In genomic region chr1:45359882-45360513, GRCh38 we compare ENCODE assay signal across 8 cellular contexts. TPM values are rescaled to one million over a fixed set of nuclear protein-coding genes. Genes with fewer than 3 reads are reported as not detected.
DNase-seq lines count a peak whose midpoint lies in the region; ATAC-seq and TF ChIP-seq lines count a peak whose summit lies in the region.

No MANE protein-coding gene starts in this region.

- H3K27me3 ChIP-seq in Peyer's patch (no peaks in the 10 kb centered on the region), adrenal gland (no peaks in the 10 kb centered on the region)

- intact Hi-C loops in adrenal gland (cut with DNase I) (loop anchor here (5.0 kb wide), 3 partner anchors 132 to 212 kb away; partner anchors contain the start of gene TESK2 (in 1 of the 2)), left cardiac atrium (cut with DNase I) (loop anchor here (2.0 to 5.0 kb wide), 4 partner anchors 131 to 212 kb away; partner anchors contain the start of gene TESK2 (in 2 of the 2))

- ATAC-seq in left cardiac atrium: peak; percentile 82 to 88
- no peak for ATAC-seq in GM19463 (IDR thresholded peaks at IDR 0.05; ENCODE audit: unreplicated experiment)

- H3K4me1 ChIP-seq in Peyer's patch (peaks cover 0 to 20% (median 0%) of the 10 kb centered on the region in 4 donors), adrenal gland (replicated peaks in 1 of 2) (peaks cover 3 to 20% of the 10 kb centered on the region in 2 donors)

- H3K36me3 ChIP-seq in Peyer's patch (no peaks in the 10 kb centered on the region), adrenal gland (replicated peaks in 1 of 2) (no peaks in the 10 kb centered on the region)

- H3K9me3 ChIP-seq in Peyer's patch: no peaks in the 10 kb centered on the region
- no peaks in the 10 kb centered on the region for H3K9me3 ChIP-seq in adrenal gland (replicated peaks in 1 of 3)

- H3K4me3 ChIP-seq in Peyer's patch (peak overlapping the region in 1 of 4 donors; percentile 8), adrenal gland (no peak overlapping the region)

- WGBS in adrenal gland, 4 donors: 12 to 18% (median 16%) methylated on average over 7 of the region's 7 CpGs

- H3K27ac ChIP-seq in Peyer's patch (peak overlapping the region; percentile 35 to 60 (median 45)), adrenal gland (peak overlapping the region in 2 of 5 donors; percentile 67 to 68)

- DNase-seq in COLO668 (lab: John Stamatoyannopoulos, UW; ENCODE audit: unreplicated experiment): peak; percentile 67
- DNase-seq in HUDEP-2 (lab: John Stamatoyannopoulos, UW; ENCODE audit: unreplicated experiment in 76 of 76): peak in 44 of 76 experiments; percentile 2 to 57 (median 18)
- DNase-seq in Peyer's patch: peak in 2 of 3 donors; percentile 70 to 84
- DNase-seq in adrenal gland: peak; percentile 66 to 90 (median 76)
- peak; percentile 75 for DNase-seq in left cardiac atrium
- DNase-seq in retina: peak; percentile 44
- no peak for DNase-seq in mesenteric fat pad (ENCODE audit: low spot score)

- no peak for TF ChIP-seq POLR2A in Peyer's patch (IDR thresholded peaks at IDR 0.05)
- no peak for TF ChIP-seq POLR2A in adrenal gland (IDR thresholded peaks at IDR 0.05)

- peak; percentile 43 to 80 (median 70) for TF ChIP-seq CTCF in Peyer's patch (IDR thresholded peaks at IDR 0.05)
- peak; percentile 69 to 91 (median 76) for TF ChIP-seq CTCF in adrenal gland (IDR thresholded peaks at IDR 0.05)

RNA-seq across cellular contexts. Expression of gene MUTYH, which starts 19.8 kb away (rescaled TPM):
- total RNA-seq in Peyer's patch: 10 to 100 TPM; 28.1 to 73.1 (median 50.7) TPM
- 10 to 100 TPM; 15.0 to 35.4 (median 22.2) TPM for total RNA-seq in adrenal gland
- polyA plus RNA-seq in adrenal gland: 10 to 100 TPM in 2 of 3 donors, 1 to 10 TPM in 1; 9.8 to 60.7 (median 44.0) TPM
- total RNA-seq in left cardiac atrium: 10 to 100 TPM in 1 of 2 donors, 1 to 10 TPM in 1; 9.1 to 11.0 TPM
- total RNA-seq in mesenteric fat pad: 14.4 TPM

RNA-seq across cellular contexts. Expression of gene TOE1, which starts 20.0 kb away (rescaled TPM):
- total RNA-seq in Peyer's patch: 10 to 100 TPM in 2 of 4 donors, 1 to 10 TPM in 2; 8.8 to 16.4 (median 11.3) TPM
- total RNA-seq in adrenal gland: 10 to 100 TPM in 3 of 8 donors, 1 to 10 TPM in 5; 3.3 to 15.4 (median 9.8) TPM
- polyA plus RNA-seq in adrenal gland: 10 to 100 TPM in 2 of 3 donors, 1 to 10 TPM in 1; 8.9 to 17.7 (median 10.3) TPM
- 1 to 10 TPM; 5.4 to 6.6 TPM for total RNA-seq in left cardiac atrium
- total RNA-seq in mesenteric fat pad: 7.2 TPM

RNA-seq across cellular contexts. Expression of gene HPDL, which starts 33.3 kb away (rescaled TPM):
- total RNA-seq in Peyer's patch: 10 to 100 TPM in 1 of 4 donors, 1 to 10 TPM in 2, under 1 TPM in 1; 0.88 to 24.8 (median 7.9) TPM
- 1 to 10 TPM in 1 of 8 donors, under 1 TPM in 4, not detected in 3; 0.18 to 1.1 (median 0.28) TPM for total RNA-seq in adrenal gland
- polyA plus RNA-seq in adrenal gland: under 1 TPM; 0.16 to 0.37 (median 0.33) TPM
- under 1 TPM; 0.27 to 0.50 TPM for total RNA-seq in left cardiac atrium
- total RNA-seq in mesenteric fat pad: 1.00 TPM
